8 cellular contexts compared by ENCODE assay signal in genomic region chr2:23867449-23867848, GRCh38.
"Had no signal": no experiment of that assay in that cellular context is flagged by ENCODE, and none has a peak within 500 bp of the region (broad histone marks: within the 10 kb centered on the region; RNA-seq: fewer than 3 reads in every experiment).

No MANE protein-coding gene starts in this region.

- DNase-seq: activated CD4-positive, alpha-beta T cell treated with anti-CD3 and anti-CD28 coated beads, Interleukin-2, amount 50 U/mL, for 48 hours; activated effector memory CD4-positive, alpha-beta T cell treated with Interleukin-2 at 50 U/mL for 16 hours; foreskin melanocyte; right cardiac atrium; SJCRH30; stimulated activated CD4-positive, alpha-beta T cell treated with anti-CD3 and anti-CD28 coated beads, Interleukin-4, amount 100 ng/mL, for 24 hours; stimulated activated CD8-positive, alpha-beta memory T cell treated with anti-CD3 and anti-CD28 coated beads, Interleukin-4, amount 100 ng/mL, for 48 hours; upper lobe of right lung had no signal

- ATAC-seq: right cardiac atrium, upper lobe of right lung had no signal
